23 cellular contexts compared by ENCODE assay signal in the genomic region with DNA sequence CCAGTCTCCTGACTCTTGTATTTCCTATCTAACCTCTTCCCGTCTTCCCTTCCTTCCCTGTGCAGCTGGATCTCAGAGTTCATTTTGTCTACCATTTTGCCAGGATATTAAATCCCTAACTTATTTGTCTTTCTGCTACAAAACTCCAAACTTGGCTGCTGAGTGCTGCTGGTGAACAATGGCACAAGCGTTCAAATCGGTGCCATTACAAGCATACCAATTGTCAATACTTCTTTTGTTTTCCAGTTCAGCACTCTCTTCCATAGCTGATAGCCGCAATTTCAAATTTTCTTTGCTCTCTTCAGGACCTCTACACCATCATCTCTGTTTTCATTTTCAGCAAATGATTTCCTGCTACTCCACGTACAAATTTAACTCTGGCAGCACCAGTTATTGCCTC.
"Had no signal": no experiment of that assay in that cellular context is flagged by ENCODE, and none has a peak within 500 bp of the region (broad histone marks: within the 10 kb centered on the region; RNA-seq: fewer than 3 reads in every experiment).

No MANE protein-coding gene starts in this region.

- H3K27ac ChIP-seq: foreskin keratinocyte, hepatocyte, left ventricle myocardium inferior, thoracic aorta, vagina had no signal

- FAIRE-seq: small intestine had no signal

- ATAC-seq: activated T-cell treated with anti-CD3 and anti-CD28 coated beads, Interleukin-2, amount 50 U/mL, for 72 hours; foreskin keratinocyte; sciatic nerve; stimulated activated memory B cell treated with anti-CD40 and anti-IgM and Interleukin-4, amounts not matched to agents 10 μg/mL and 1 μg/mL and 100 μg/mL, for 72 hours had no signal

- DNase-seq: activated B cell treated with CpG ODN at 0.5 μM for 24 hours; activated CD4-positive, alpha-beta memory T cell treated with anti-CD3 and anti-CD28 coated beads, Interleukin-2, amount 10 ng/mL, durations not matched to agents 7 days and 5 days; activated CD4-positive, alpha-beta T cell treated with anti-CD3 and anti-CD28 coated beads for 4 hours; activated effector memory CD4-positive, alpha-beta T cell treated with Interleukin-2 at 50 U/mL for 16 hours; activated naive CD4-positive, alpha-beta T cell treated with anti-CD3 and anti-CD28 coated beads for 36 hours; activated naive CD8-positive, alpha-beta T cell treated with anti-CD3 and anti-CD28 coated beads, Interleukin-2, amount 10 ng/mL, durations not matched to agents 7 days and 5 days; activated T-cell treated with anti-CD3 and anti-CD28 coated beads, Interleukin-2, amount 50 U/mL, for 72 hours; amniotic stem cell; effector CD8-positive, alpha-beta T cell; foreskin keratinocyte; glutamatergic neuron; immature natural killer cell; kidney glomerular epithelial cell; left ventricle myocardium inferior; occipital lobe; small intestine; stimulated activated CD4-positive, alpha-beta T cell treated with anti-CD3 and anti-CD28 coated beads, Interleukin-15, amount 100 ng/mL, for 24 hours; T1000 had no signal
